10 cellular contexts compared by ENCODE assay signal in genomic region chr11:119371778-119372182, GRCh38. TPM values are rescaled to one million over a fixed set of nuclear protein-coding genes. Genes with fewer than 3 reads are reported as not detected.
DNase-seq lines count a peak whose midpoint lies in the region; ATAC-seq and TF ChIP-seq lines count a peak whose summit lies in the region.
"Had no signal": no experiment of that assay in that cellular context is flagged by ENCODE, and none has a peak within 500 bp of the region (broad histone marks: within the 10 kb centered on the region; RNA-seq: fewer than 3 reads in every experiment).

No MANE protein-coding gene starts in this region.

- DNase-seq in DMS 273 treated with DMSO at 0.1 percent for 48 hours (lab: John Stamatoyannopoulos, UW), result peak; percentile 64
- DNase-seq in NCI-H1092 (lab: John Stamatoyannopoulos, UW), result peak; percentile 43
- peak; percentile 48 to 58 for DNase-seq in T47D (ENCODE audit: low read depth in 1 of 2, low spot score in 1 of 2)
- DNase-seq in natural killer cell treated with Interleukin-12 subunit alpha and Interleukin-12 subunit beta and Interleukin-15 and Interleukin-18, amount 100 ng/mL, for 72 hours (ENCODE audit: low spot score), result no peak
- no peak for DNase-seq in NCI-H1930 (lab: John Stamatoyannopoulos, UW)
- no peak for DNase-seq in lower leg skin (ENCODE audit: low spot score in 2 of 2)
- DNase-seq: SHP77 had no signal

- 30 to 52% methylated on average over 8 of the region's 8 CpGs for WGBS in lower leg skin, 2 donors

- peak overlapping the region in 1 of 3 experiments; percentile 15 for H3K4me3 Mint-ChIP-seq in nephron
- H3K4me3 Mint-ChIP-seq in natural killer cell treated with Interleukin-12 subunit alpha and Interleukin-12 subunit beta and Interleukin-15 and Interleukin-18, amount 100 ng/mL, for 72 hours, result no peak overlapping the region
- H3K4me3 Mint-ChIP-seq: central memory CD8-positive, alpha-beta T cell had no signal

- peak in 1 of 3 experiments; percentile 26 for TF ChIP-seq CTCF in nephron (IDR thresholded peaks at IDR 0.05; ENCODE audit: unreplicated experiment in 3 of 3)
- TF ChIP-seq CTCF in lower leg skin (IDR thresholded peaks at IDR 0.05), result no peak

- peaks cover 11% of the 10 kb centered on the region for H3K27me3 Mint-ChIP-seq in nephron (ENCODE audit: low read depth)
- H3K27me3 Mint-ChIP-seq in natural killer cell treated with Interleukin-12 subunit alpha and Interleukin-12 subunit beta and Interleukin-15 and Interleukin-18, amount 100 ng/mL, for 72 hours, result peaks cover 7 to 13% of the 10 kb centered on the region in 2 donors

- intact Hi-C loops in lower leg skin (cut with DNase I; ENCODE audit: low total_unique reads), result no loop called here

- peaks cover 85% of the 10 kb centered on the region for H3K4me1 Mint-ChIP-seq in nephron
- peaks cover 0 to 2% of the 10 kb centered on the region in 2 donors for H3K4me1 Mint-ChIP-seq in natural killer cell treated with Interleukin-12 subunit alpha and Interleukin-12 subunit beta and Interleukin-15 and Interleukin-18, amount 100 ng/mL, for 72 hours (ENCODE audit: low read depth in 2 of 2)

- H3K9me3 Mint-ChIP-seq in nephron, result no peaks in the 10 kb centered on the region
- H3K9me3 Mint-ChIP-seq in natural killer cell treated with Interleukin-12 subunit alpha and Interleukin-12 subunit beta and Interleukin-15 and Interleukin-18, amount 100 ng/mL, for 72 hours, result no peaks in the 10 kb centered on the region
- H3K9me3 Mint-ChIP-seq: central memory CD8-positive, alpha-beta T cell had no signal

- no peak for ATAC-seq in natural killer cell treated with Interleukin-12 subunit alpha and Interleukin-12 subunit beta and Interleukin-15 and Interleukin-18, amount 100 ng/mL, for 72 hours
- no peak for ATAC-seq in HG03521 (IDR thresholded peaks at IDR 0.05; ENCODE audit: unreplicated experiment)

- no peaks in the 10 kb centered on the region for H3K36me3 Mint-ChIP-seq in nephron (ENCODE audit: low read depth)
- no peaks in the 10 kb centered on the region for H3K36me3 Mint-ChIP-seq in natural killer cell treated with Interleukin-12 subunit alpha and Interleukin-12 subunit beta and Interleukin-15 and Interleukin-18, amount 100 ng/mL, for 72 hours

- peak overlapping the region; percentile 13 to 92 (median 36) for H3K27ac Mint-ChIP-seq in nephron
- no peak overlapping the region for H3K27ac Mint-ChIP-seq in natural killer cell treated with Interleukin-12 subunit alpha and Interleukin-12 subunit beta and Interleukin-15 and Interleukin-18, amount 100 ng/mL, for 72 hours

- in situ Hi-C loops in T47D (cut with HindIII; ENCODE audit: low pct_unique_long_range_greater_than_20kb, low sequenced_read_pairs), result no loop called here

- no peak overlapping the region for H3K4me3 ChIP-seq in lower leg skin (ENCODE audit: low read depth, poor library complexity, severe bottlenecking)

- no peak for TF ChIP-seq POLR2A in lower leg skin (IDR thresholded peaks at IDR 0.05)

RNA-seq across cellular contexts. Expression of gene USP2, which starts 9.7 kb away (rescaled TPM):
- not detected for total RNA-seq in natural killer cell treated with Interleukin-12 subunit alpha and Interleukin-12 subunit beta and Interleukin-15 and Interleukin-18, amount 100 ng/mL, for 72 hours
- 10 to 100 TPM; 15.0 to 35.6 (median 18.1) TPM for total RNA-seq in lower leg skin

RNA-seq across cellular contexts. Expression of gene MFRP, which starts 25.3 kb away (rescaled TPM):
- not detected for total RNA-seq in natural killer cell treated with Interleukin-12 subunit alpha and Interleukin-12 subunit beta and Interleukin-15 and Interleukin-18, amount 100 ng/mL, for 72 hours
- not detected for total RNA-seq in lower leg skin

RNA-seq across cellular contexts. Expression of gene C1QTNF5, which starts 31.1 kb away (rescaled TPM):
- not detected for total RNA-seq in natural killer cell treated with Interleukin-12 subunit alpha and Interleukin-12 subunit beta and Interleukin-15 and Interleukin-18, amount 100 ng/mL, for 72 hours
- 10 to 100 TPM in 1 of 4 donors, 1 to 10 TPM in 3; 4.2 to 14.3 (median 8.6) TPM for total RNA-seq in lower leg skin

RNA-seq across cellular contexts. Expression of gene RNF26, which starts 37.5 kb away (rescaled TPM):
- total RNA-seq in natural killer cell treated with Interleukin-12 subunit alpha and Interleukin-12 subunit beta and Interleukin-15 and Interleukin-18, amount 100 ng/mL, for 72 hours, result 10 to 100 TPM; 16.6 to 32.5 TPM
- total RNA-seq in lower leg skin, result 10 to 100 TPM in 3 of 4 donors, 1 to 10 TPM in 1; 6.7 to 16.8 (median 13.1) TPM

RNA-seq across cellular contexts. Expression of gene THY1, which starts 51.2 kb away (rescaled TPM):
- not detected for total RNA-seq in natural killer cell treated with Interleukin-12 subunit alpha and Interleukin-12 subunit beta and Interleukin-15 and Interleukin-18, amount 100 ng/mL, for 72 hours
- 10 to 100 TPM in 1 of 4 donors, 1 to 10 TPM in 1, under 1 TPM in 2; 0.52 to 15.3 (median 2.7) TPM for total RNA-seq in lower leg skin

Comparison
In these comparisons a context has a peak if more than half of its experiments do, and no peak if none do; other contexts are left out.
1. DNase-seq: peak in DMS 273 treated with DMSO at 0.1 percent for 48 hours (single experiment), NCI-H1092 (single experiment) and T47D (2 of 2); none in natural killer cell treated with Interleukin-12 subunit alpha and Interleukin-12 subunit beta and Interleukin-15 and Interleukin-18, amount 100 ng/mL, for 72 hours (single experiment), NCI-H1930 (0 of 2) and lower leg skin (0 of 2).
2. H3K27ac Mint-ChIP-seq: peak in nephron (3 of 3); none in natural killer cell treated with Interleukin-12 subunit alpha and Interleukin-12 subunit beta and Interleukin-15 and Interleukin-18, amount 100 ng/mL, for 72 hours (0 of 2).
3. RNA of gene USP2, which starts 9.7 kb away (total RNA-seq): 15.0 to 35.6 TPM in lower leg skin; not detected in natural killer cell treated with Interleukin-12 subunit alpha and Interleukin-12 subunit beta and Interleukin-15 and Interleukin-18, amount 100 ng/mL, for 72 hours; every median in the first group is over 10 times any median in the second.
4. RNA of gene C1QTNF5, which starts 31.1 kb away (total RNA-seq): 4.2 to 14.3 TPM in lower leg skin; not detected in natural killer cell treated with Interleukin-12 subunit alpha and Interleukin-12 subunit beta and Interleukin-15 and Interleukin-18, amount 100 ng/mL, for 72 hours; every median in the first group is over 4 times any median in the second.